11 cellular contexts compared by ENCODE assay signal in genomic region chr6:17863971-17864754, GRCh38.
DNase-seq lines count a peak whose midpoint lies in the region; ATAC-seq and TF ChIP-seq lines count a peak whose summit lies in the region.
"Had no signal": no experiment of that assay in that cellular context is flagged by ENCODE, and none has a peak within 500 bp of the region (broad histone marks: within the 10 kb centered on the region; RNA-seq: fewer than 3 reads in every experiment).

No MANE protein-coding gene starts in this region.

- no peak for TF ChIP-seq CTCF in foreskin fibroblast (IDR thresholded peaks at IDR 0.05; ENCODE audit: low read depth, low read length)

- ATAC-seq in GM18502 (IDR thresholded peaks at IDR 0.05; ENCODE audit: poor library complexity, unreplicated experiment) (no peak), HG02938 (IDR thresholded peaks at IDR 0.05; ENCODE audit: unreplicated experiment) (no peak)

- DNase-seq in Daoy (ENCODE audit: low read depth) (peak; percentile 90), T1000 (lab: John Stamatoyannopoulos, UW) (peak; percentile 72), foreskin fibroblast (peak; percentile 80 to 85), pons (ENCODE audit: low spot score) (peak; percentile 87), NCI-H526 treated with DMSO at 0.1 percent for 48 hours (lab: John Stamatoyannopoulos, UW) (no peak)
- no peak for DNase-seq in activated CD8-positive, alpha-beta memory T cell treated with anti-CD3 and anti-CD28 coated beads for 24 hours
- DNase-seq: activated CD4-positive, alpha-beta memory T cell treated with anti-CD3 and anti-CD28 coated beads for 36 hours; DMS79; NCI-H1694 treated with DMSO at 0.1 percent for 48 hours had no signal

- no peak overlapping the region for H3K4me3 ChIP-seq in foreskin fibroblast (ENCODE audit: low read depth in 1 of 2, low read length in 2 of 2)

Comparison
In these comparisons a context has a peak if more than half of its experiments do, and no peak if none do; other contexts are left out.
1. DNase-seq: peak in Daoy (single experiment), T1000 (single experiment), foreskin fibroblast (2 of 2) and pons (single experiment); none in activated CD8-positive, alpha-beta memory T cell treated with anti-CD3 and anti-CD28 coated beads for 24 hours (single experiment) and NCI-H526 treated with DMSO at 0.1 percent for 48 hours (single experiment).